Comparison of ENCODE assay signal across 8 cellular contexts in genomic region chr2:11745613-11746375, GRCh38. TPM values are rescaled to one million over a fixed set of nuclear protein-coding genes. Genes with fewer than 3 reads are reported as not detected.
DNase-seq lines count a peak whose midpoint lies in the region; TF ChIP-seq lines count a peak whose summit lies in the region.

No MANE protein-coding gene starts in this region.

- WGBS in mammary epithelial cell (ENCODE audit: low coverage, missing lambda C conversion rate) = 31% methylated on average over 15 of the region's 27 CpGs

- peak overlapping the region; percentile 92 for H3K27ac ChIP-seq in KMS-11
- H3K27ac ChIP-seq in mammary epithelial cell (ENCODE audit: insufficient read depth, low read depth, low read length) = peak overlapping the region; percentile 57
- H3K27ac ChIP-seq in muscle layer of colon (ENCODE audit: low read depth, low read length) = peak overlapping the region; percentile 53

- peak overlapping the region; percentile 98 for H3K4me2 ChIP-seq in KMS-11
- H3K4me2 ChIP-seq in mammary epithelial cell (ENCODE audit: insufficient read depth, low read depth, low read length) = peak overlapping the region; percentile 58

- POLR2A ChIA-PET in AG04449 (lab: Yijun Ruan, JAX) = interaction anchor here (0.6 to 0.9 kb wide), 2 partner anchors 372 to 1013 kb away, joined by 3 read pairs; no protein-coding TSS in a partner anchor

- peak overlapping the region; percentile 50; the same call in 1 of the 2 replicates for H2AFZ ChIP-seq in KMS-11 (ENCODE audit: low read depth)
- H2AFZ ChIP-seq in mammary epithelial cell (ENCODE audit: low read depth, low read length) = peak overlapping the region; percentile 90

- H3K9ac ChIP-seq in KMS-11 (peak overlapping the region; percentile 67; the same call in 1 of the 2 replicates), mammary epithelial cell (ENCODE audit: insufficient read depth, low read length) (peak overlapping the region; percentile 40), muscle layer of colon (ENCODE audit: low read length) (peak overlapping the region; percentile 25)

- DNase-seq in AG04449 (ENCODE audit: low read depth, low spot score) = no peak
- no peak for DNase-seq in mammary epithelial cell
- no peak for DNase-seq in NCI-H524 (lab: John Stamatoyannopoulos, UW)
- DNase-seq in SIG-M5 (lab: John Stamatoyannopoulos, UW) = no peak
- no peak for DNase-seq in AML-193 (lab: John Stamatoyannopoulos, UW)
- no peak for DNase-seq in cerebellar nuclear complex (lab: John Stamatoyannopoulos, UW)

- H4K20me1 ChIP-seq in KMS-11 (ENCODE audit: insufficient read depth) (no peaks in the 10 kb centered on the region), mammary epithelial cell (ENCODE audit: insufficient read depth, low read length) (no peaks in the 10 kb centered on the region)

- H3K27me3 ChIP-seq in KMS-11 (ENCODE audit: insufficient read depth, low read depth) = no peaks in the 10 kb centered on the region
- H3K27me3 ChIP-seq in mammary epithelial cell (ENCODE audit: insufficient read depth, low read length) = no peaks in the 10 kb centered on the region
- H3K27me3 ChIP-seq in muscle layer of colon (ENCODE audit: control insufficient read depth in 1 of 2, insufficient read depth in 2 of 2, low read length in 2 of 2) = no peaks in the 10 kb centered on the region

- intact Hi-C loops in mammary epithelial cell (cut with micrococcal nuclease) = loop anchor here (2.0 kb wide), 2 partner anchors 33 to 35 kb away; no protein-coding TSS in a partner anchor

- no TSS peak for BruUV-seq in mammary epithelial cell (replicated peaks; lab: Mats Ljungman, UMichigan)

- H3K4me3 ChIP-seq in AG04449 (ENCODE audit: low read depth, low read length) (peak overlapping the region; percentile 34), KMS-11 (IDR thresholded peaks at IDR 0.05; ENCODE audit: insufficient read depth, low read depth, low read length) (peak overlapping the region; percentile 6), mammary epithelial cell (replicated peaks in 1 of 3; ENCODE audit: insufficient read depth in 1 of 3, low read depth in 2 of 3, low read length in 3 of 3) (peak overlapping the region in 2 of 3 experiments; percentile 9 to 25), muscle layer of colon (ENCODE audit: low read depth in 1 of 2, low read length in 2 of 2) (peak overlapping the region; percentile 53 to 78)

- H3K36me3 ChIP-seq in KMS-11 (ENCODE audit: insufficient read depth) = no peaks in the 10 kb centered on the region
- no peaks in the 10 kb centered on the region for H3K36me3 ChIP-seq in mammary epithelial cell (ENCODE audit: insufficient read depth, low read length)
- H3K36me3 ChIP-seq in muscle layer of colon (ENCODE audit: insufficient read depth, low read length) = no peaks in the 10 kb centered on the region

- H3K9me3 ChIP-seq in mammary epithelial cell (replicated peaks; ENCODE audit: insufficient read depth, low read length) (no peaks in the 10 kb centered on the region), muscle layer of colon (ENCODE audit: low read length) (no peaks in the 10 kb centered on the region)

- H3K79me2 ChIP-seq in KMS-11 (ENCODE audit: insufficient read depth, low read depth) (peaks cover 36% of the 10 kb centered on the region), mammary epithelial cell (ENCODE audit: insufficient read depth, low read length) (peaks cover 43% of the 10 kb centered on the region)

- dilution Hi-C loops in mammary epithelial cell (cut with HindIII; ENCODE audit: low sequenced_read_pairs) = no loop called here

- H3K4me1 ChIP-seq in KMS-11 (ENCODE audit: low read depth, poor library complexity, severe bottlenecking) (peaks cover 50% of the 10 kb centered on the region), mammary epithelial cell (ENCODE audit: insufficient read depth, low read length) (peaks cover 71% of the 10 kb centered on the region), muscle layer of colon (ENCODE audit: insufficient read depth, low read length) (peaks cover 40% of the 10 kb centered on the region)

- TF ChIP-seq CTCF in AG04449 (IDR thresholded peaks at IDR 0.05; ENCODE audit: insufficient read depth, low read length, missing control alignments) (no peak), KMS-11 (conservative IDR thresholded peaks at IDR 0.05; ENCODE audit: low read depth, low read length) (no peak), mammary epithelial cell (conservative IDR thresholded peaks at IDR 0.05 in 1 of 2, IDR thresholded peaks at IDR 0.05 in 1 of 2; ENCODE audit: extremely low read depth in 1 of 2, insufficient read depth in 1 of 2, low read depth in 1 of 2, low read length in 2 of 2) (no peak)

- CTCF ChIA-PET in AG04449 (lab: Yijun Ruan, JAX) = interaction anchor here (0.7 to 28.0 kb wide), 8 partner anchors 8 to 56 kb away, joined by 3 to 428 read pairs (median 8); no protein-coding TSS in a partner anchor
- CTCF ChIA-PET in mammary epithelial cell (lab: Charles Lee; ENCODE audit: low non-redundant PET) = interaction anchor here (0.7 kb wide), 1 partner anchor 49 kb away, joined by 3 read pairs; no protein-coding TSS in a partner anchor

- in situ Hi-C loops in mammary epithelial cell (cut with MboI; ENCODE audit: low sequenced_read_pairs in 2 of 2) = no loop called here

RNA-seq across cellular contexts. Expression of gene LPIN1, which starts 0.6 kb away (rescaled TPM):
- 10 to 100 TPM; 28.3 to 54.8 TPM for total RNA-seq in mammary epithelial cell
- 58.5 TPM for polyA plus RNA-seq in mammary epithelial cell
- polyA minus RNA-seq in mammary epithelial cell = 66.3 TPM

Comparison
In these comparisons a context has a peak if more than half of its experiments do, and no peak if none do; other contexts are left out.
1. H3K4me3 ChIP-seq: peak in every context shown above with its lines; median percentile 66 in muscle layer of colon; 34 in AG04449; 17 in mammary epithelial cell; 6 in KMS-11.